In genomic region chr1:232012773-232013386, GRCh38 we compare ENCODE assay signal across 1 cellular context.
A peak's percentile ranks its signal among the peaks of the same experiment; 100 is the strongest.
TF ChIP-seq lines count a peak whose summit lies in the region.

No MANE protein-coding gene starts in this region.

TF ChIP-seq in endothelial cell of umbilical vein, 7 proteins besides CTCF, POLR2A, EP300 and RAD21 (continued from another document):
- no peak for TF ChIP-seq POLR2AphosphoS5 (IDR thresholded peaks at IDR 0.05; ENCODE audit: insufficient read depth, low read depth, low read length)
- TF ChIP-seq JUN (IDR thresholded peaks at IDR 0.05; ENCODE audit: borderline replicate concordance, insufficient read depth, insufficient read length, low read depth): peak; percentile 72
- peak; percentile 83 for TF ChIP-seq FOS (IDR thresholded peaks at IDR 0.05; ENCODE audit: borderline replicate concordance, insufficient read depth, low read length)
